ENCODE assay signal across 11 cellular contexts in the genomic region with DNA sequence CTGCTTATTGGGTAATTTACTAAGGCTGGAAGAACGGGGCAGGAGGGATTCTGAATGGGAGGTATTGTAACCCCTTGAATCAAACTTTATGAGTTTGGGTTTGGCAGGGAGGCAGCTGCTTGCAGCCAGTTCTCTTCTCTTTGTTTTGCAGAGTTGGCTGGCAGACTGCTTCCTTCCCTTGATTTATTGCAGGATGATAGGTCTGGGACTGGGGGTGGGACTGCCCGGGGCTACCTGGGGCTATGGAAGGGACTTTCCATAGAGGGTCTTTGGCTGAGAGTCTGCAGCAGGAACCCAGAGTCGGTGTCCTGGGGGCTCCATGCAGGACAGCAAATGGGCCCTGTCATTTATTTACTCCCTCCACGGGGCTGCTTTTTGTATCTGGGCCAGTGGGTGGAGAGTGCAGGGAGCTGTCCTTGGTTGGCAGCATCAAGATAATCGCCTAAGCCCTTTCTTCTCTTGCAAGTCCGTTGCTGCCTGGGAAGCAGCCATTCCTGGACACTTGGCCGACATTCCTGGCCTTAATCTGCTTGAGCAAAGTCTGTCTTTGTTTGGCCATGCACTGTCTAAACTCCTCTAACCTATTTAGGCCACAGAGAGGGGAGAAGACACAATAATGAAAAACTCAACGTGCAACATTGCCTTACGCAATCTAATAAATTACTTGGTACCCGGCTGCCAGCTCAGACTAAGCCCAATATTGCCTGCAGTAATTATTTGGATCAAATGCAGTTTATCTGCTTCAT.
DNase-seq lines count a peak whose midpoint lies in the region; ATAC-seq, FAIRE-seq and TF ChIP-seq lines count a peak whose summit lies in the region.
"Had no signal": no experiment of that assay in that cellular context is flagged by ENCODE, and none has a peak within 500 bp of the region (broad histone marks: within the 10 kb centered on the region; RNA-seq: fewer than 3 reads in every experiment).

No MANE protein-coding gene starts in this region.

- no peak overlapping the region for H3K27ac Mint-ChIP-seq in Calu3 (ENCODE audit: unreplicated experiment)
- H3K27ac Mint-ChIP-seq: mesothelial cell of epicardium had no signal

- DNase-seq in HTR-8/SVneo (ENCODE audit: insufficient read length, low spot score) (peak; percentile 28), RWPE2 (ENCODE audit: low spot score) (no peak), fibroblast of the aortic adventitia (ENCODE audit: low read depth) (peak; percentile 27), retina (peak; percentile 82), GM12892 (ENCODE audit: insufficient read length) (no peak), Calu3 (no peak)
- no peak for DNase-seq in NK-92 treated with Interleukin-12 subunit alpha and Interleukin-12 subunit beta, amount 100 ng/mL, for 24 hours (lab: John Stamatoyannopoulos, UW)
- no peak for DNase-seq in activated effector memory CD4-positive, alpha-beta T cell treated with Interleukin-2 at 50 U/mL for 16 hours
- DNase-seq: T1000 had no signal

- H3K4me3 ChIP-seq in RWPE2 (ENCODE audit: severe bottlenecking): no peak overlapping the region
- H3K4me3 ChIP-seq in fibroblast of the aortic adventitia (ENCODE audit: low read depth, low read length): no peak overlapping the region

- no peak overlapping the region for H3K4me3 Mint-ChIP-seq in Calu3 (ENCODE audit: low read depth, unreplicated experiment)
- H3K4me3 Mint-ChIP-seq: mesothelial cell of epicardium had no signal

- no peaks in the 10 kb centered on the region for H3K36me3 Mint-ChIP-seq in Calu3 (ENCODE audit: insufficient read depth, unreplicated experiment)
- H3K36me3 Mint-ChIP-seq: mesothelial cell of epicardium had no signal

- H3K36me3 ChIP-seq in RWPE2 (ENCODE audit: low read depth): no peaks in the 10 kb centered on the region
- H3K36me3 ChIP-seq: breast epithelium had no signal

- peak; percentile 44; the same call in 1 of the 3 replicates for ATAC-seq in RWPE2 (ENCODE audit: low read depth)

- intact Hi-C loops in Calu3 (cut with micrococcal nuclease; ENCODE audit: unreplicated experiment): no loop called here

- no peak for TF ChIP-seq CTCF in RWPE2 (IDR thresholded peaks at IDR 0.05; ENCODE audit: poor library complexity, severe bottlenecking)
- no peak for TF ChIP-seq CTCF in fibroblast of the aortic adventitia (IDR thresholded peaks at IDR 0.05; ENCODE audit: insufficient read depth, low read length)
- no peak for TF ChIP-seq CTCF in Calu3 (IDR thresholded peaks at IDR 0.05; ENCODE audit: unreplicated experiment)

- FAIRE-seq in HTR-8/SVneo (lab: Jason Lieb, UNC) (no peak), GM12892 (lab: Jason Lieb, UNC) (no peak)

- TF ChIP-seq POLR2A in GM12892 (IDR thresholded peaks at IDR 0.05; ENCODE audit: low read depth, low read length): no peak

- no peak overlapping the region for H3K27ac ChIP-seq in RWPE2 (ENCODE audit: poor library complexity, severe bottlenecking)

- H3K9me3 ChIP-seq in RWPE2 (ENCODE audit: severe bottlenecking): no peaks in the 10 kb centered on the region
- H3K9me3 ChIP-seq: breast epithelium had no signal

- peaks cover 24% of the 10 kb centered on the region for H3K27me3 ChIP-seq in RWPE2 (ENCODE audit: insufficient read depth, poor library complexity, severe bottlenecking)
- H3K27me3 ChIP-seq: breast epithelium had no signal

- no peaks in the 10 kb centered on the region for H3K4me1 ChIP-seq in RWPE2 (ENCODE audit: insufficient read depth, poor library complexity, severe bottlenecking)
- H3K4me1 ChIP-seq: breast epithelium had no signal

- no TSS peak for BruUV-seq in Calu3 (replicated peaks; lab: Mats Ljungman, UMichigan)

- CTCF ChIA-PET in Calu3 (lab: Charles Lee): no interaction called here

- H3K4me1 Mint-ChIP-seq in Calu3 (ENCODE audit: low read depth, unreplicated experiment): no peaks in the 10 kb centered on the region

- peaks cover 79% of the 10 kb centered on the region for H3K27me3 Mint-ChIP-seq in Calu3 (ENCODE audit: unreplicated experiment)

- no peaks in the 10 kb centered on the region for H3K9me3 Mint-ChIP-seq in Calu3 (ENCODE audit: low read depth, unreplicated experiment)
- H3K9me3 Mint-ChIP-seq: mesothelial cell of epicardium had no signal

Comparison
In these comparisons a context has a peak if more than half of its experiments do, and no peak if none do; other contexts are left out.
1. DNase-seq: peak in HTR-8/SVneo (single experiment), fibroblast of the aortic adventitia (single experiment) and retina (single experiment); none in RWPE2 (single experiment), GM12892 (single experiment), Calu3 (single experiment), NK-92 treated with Interleukin-12 subunit alpha and Interleukin-12 subunit beta, amount 100 ng/mL, for 24 hours (single experiment) and activated effector memory CD4-positive, alpha-beta T cell treated with Interleukin-2 at 50 U/mL for 16 hours (single experiment).